In genomic region chr11:9577032-9577431, GRCh38 we compare ENCODE assay signal across 8 cellular contexts. TPM values are rescaled to one million over a fixed set of nuclear protein-coding genes. Genes with fewer than 3 reads are reported as not detected.
DNase-seq lines count a peak whose midpoint lies in the region; ATAC-seq and TF ChIP-seq lines count a peak whose summit lies in the region.
"Had no signal": no experiment of that assay in that cellular context is flagged by ENCODE, and none has a peak within 500 bp of the region (broad histone marks: within the 10 kb centered on the region; RNA-seq: fewer than 3 reads in every experiment).

No MANE protein-coding gene starts in this region.

- no peaks in the 10 kb centered on the region for H3K9me3 ChIP-seq in smooth muscle cell (replicated peaks; ENCODE audit: low read depth)

- H3F3A ChIP-seq in smooth muscle cell (ENCODE audit: low read depth), result peaks cover 3% of the 10 kb centered on the region

- DNase-seq in HCEC 1CT (peak; percentile 64), fibroblast of pulmonary artery (ENCODE audit: low read depth) (peak; percentile 67), smooth muscle cell (lab: John Stamatoyannopoulos, UW; ENCODE audit: unreplicated experiment) (no peak), cerebellar nuclear complex (lab: John Stamatoyannopoulos, UW) (no peak)
- DNase-seq: stimulated activated CD4-positive, alpha-beta T cell treated with anti-CD3 and anti-CD28 coated beads, Interleukin-1b, Interleukin-23, amount 100 ng/mL, for 48 hours had no signal

- H4K20me1 ChIP-seq in smooth muscle cell (ENCODE audit: low read depth), result peaks cover 5% of the 10 kb centered on the region

- H3K27ac ChIP-seq in smooth muscle cell (ENCODE audit: low read depth), result peak overlapping the region; percentile 76

- H3K4me3 ChIP-seq in WI38 (ENCODE audit: low read depth, low read length) (peak overlapping the region; percentile 83), fibroblast of pulmonary artery (replicated peaks; ENCODE audit: low read depth, low read length) (peak overlapping the region; percentile 76), smooth muscle cell (peak overlapping the region; percentile 66)

- H3K9ac ChIP-seq in smooth muscle cell (ENCODE audit: low read depth), result peak overlapping the region; percentile 88

- H3K27me3 ChIP-seq in smooth muscle cell (ENCODE audit: low read depth), result no peaks in the 10 kb centered on the region

- peaks cover 25% of the 10 kb centered on the region for H3K4me1 ChIP-seq in smooth muscle cell (ENCODE audit: low read depth)

- TF ChIP-seq CTCF in WI38 (IDR thresholded peaks at IDR 0.05; ENCODE audit: low read depth, low read length) (no peak), fibroblast of pulmonary artery (IDR thresholded peaks at IDR 0.05; ENCODE audit: low read length, missing control alignments) (no peak), smooth muscle cell (IDR thresholded peaks at IDR 0.05; ENCODE audit: borderline replicate concordance, insufficient read depth, poor library complexity, severe bottlenecking) (no peak)

- WGBS in smooth muscle cell (ENCODE audit: low lambda C conversion rate), result 71% methylated on average over 4 of the region's 4 CpGs

- H3K79me2 ChIP-seq in smooth muscle cell (ENCODE audit: low read depth), result peaks cover 62% of the 10 kb centered on the region

- H2AFZ ChIP-seq in smooth muscle cell (ENCODE audit: low read depth), result no peak overlapping the region

- H3K4me2 ChIP-seq in smooth muscle cell, result peak overlapping the region; percentile 91

- ATAC-seq in GM21390 (IDR thresholded peaks at IDR 0.05; ENCODE audit: unreplicated experiment) (no peak), HG03521 (IDR thresholded peaks at IDR 0.05; ENCODE audit: unreplicated experiment) (no peak)

- H3K36me3 ChIP-seq in smooth muscle cell (ENCODE audit: low read depth), result peaks cover 4% of the 10 kb centered on the region

RNA-seq across cellular contexts. Expression of gene WEE1, which starts 3.6 kb away (rescaled TPM):
- total RNA-seq in smooth muscle cell, result 46.9 and 53.3 TPM in 2 replicates
- 20.8 and 25.3 TPM in 2 replicates for polyA plus RNA-seq in smooth muscle cell

Comparison
In these comparisons a context has a peak if more than half of its experiments do, and no peak if none do; other contexts are left out.
1. DNase-seq: peak in HCEC 1CT (single experiment) and fibroblast of pulmonary artery (single experiment); none in smooth muscle cell (single experiment) and cerebellar nuclear complex (0 of 2).
2. Peak in every context shown above with its lines, with median percentiles within 50 percentile points of each other: H3K4me3 ChIP-seq.